14 cellular contexts compared by ENCODE assay signal in genomic region chr7:78437118-78437517, GRCh38.
DNase-seq lines count a peak whose midpoint lies in the region; TF ChIP-seq lines count a peak whose summit lies in the region.
"Had no signal": no experiment of that assay in that cellular context is flagged by ENCODE, and none has a peak within 500 bp of the region (broad histone marks: within the 10 kb centered on the region; RNA-seq: fewer than 3 reads in every experiment).

No MANE protein-coding gene starts in this region.

- no CpG with 5 or more reads among the region's 5 CpGs for WGBS in trophoblast cell (ENCODE audit: extremely low coverage, insufficient coverage, insufficient read length)

- H3K18ac ChIP-seq in trophoblast cell (ENCODE audit: low read length): no peak overlapping the region

- H2BK12ac ChIP-seq in trophoblast cell (ENCODE audit: low read length): no peak overlapping the region

- no peak overlapping the region for H4K8ac ChIP-seq in trophoblast cell (ENCODE audit: low read depth, low read length)

- H3K9me3 ChIP-seq in trophoblast cell (ENCODE audit: insufficient read depth, low read depth, low read length) (no peaks in the 10 kb centered on the region), MM.1S (replicated peaks; ENCODE audit: insufficient read depth, low read length) (no peaks in the 10 kb centered on the region)
- H3K9me3 ChIP-seq: esophagus squamous epithelium, SJSA1, vagina had no signal

- H2BK120ac ChIP-seq in trophoblast cell (ENCODE audit: insufficient read depth, low read length, poor library complexity): no peak overlapping the region

- H3K27me3 ChIP-seq in trophoblast cell (ENCODE audit: insufficient read depth, low read length) (no peaks in the 10 kb centered on the region), MM.1S (replicated peaks; ENCODE audit: insufficient read depth, low read length) (no peaks in the 10 kb centered on the region)
- H3K27me3 ChIP-seq: esophagus squamous epithelium, SJSA1, vagina had no signal

- no peaks in the 10 kb centered on the region for H3K79me1 ChIP-seq in trophoblast cell (ENCODE audit: low read length)

- H3K4me1 ChIP-seq in trophoblast cell (ENCODE audit: control insufficient read depth in 1 of 2, insufficient read depth in 2 of 2, low read length in 2 of 2) (peaks cover 4 to 6% of the 10 kb centered on the region in 2 experiments), MM.1S (ENCODE audit: low read length) (peaks cover 15% of the 10 kb centered on the region)
- H3K4me1 ChIP-seq: esophagus squamous epithelium, parathyroid adenoma, SJSA1 had no signal

- H2BK5ac ChIP-seq in trophoblast cell (ENCODE audit: low read depth, low read length, poor library complexity): no peak overlapping the region

- H3K4me3 ChIP-seq in epithelial cell of proximal tubule (ENCODE audit: low read depth, low read length) (no peak overlapping the region), trophoblast cell (ENCODE audit: low read depth, low read length) (no peak overlapping the region), MM.1S (ENCODE audit: low read length) (no peak overlapping the region)
- H3K4me3 ChIP-seq: esophagus squamous epithelium, SJSA1, vagina had no signal

- no peak overlapping the region for H2AFZ ChIP-seq in trophoblast cell (ENCODE audit: insufficient read depth, low read length, poor library complexity)
- H2AFZ ChIP-seq in MM.1S (ENCODE audit: low read length): no peak overlapping the region
- H2AFZ ChIP-seq: parathyroid adenoma had no signal

- no peaks in the 10 kb centered on the region for H3K79me2 ChIP-seq in trophoblast cell (ENCODE audit: control insufficient read depth, insufficient read depth, low read length, poor library complexity)
- H3K79me2 ChIP-seq in MM.1S (ENCODE audit: low read length): peaks cover 42% of the 10 kb centered on the region
- H3K79me2 ChIP-seq: parathyroid adenoma had no signal

- H2AK5ac ChIP-seq in trophoblast cell (ENCODE audit: low read length): no peak overlapping the region

- H3K9ac ChIP-seq in trophoblast cell (ENCODE audit: low read length) (no peak overlapping the region), MM.1S (ENCODE audit: low read length) (no peak overlapping the region)
- H3K9ac ChIP-seq: parathyroid adenoma had no signal

- no peak overlapping the region for H4K91ac ChIP-seq in trophoblast cell (ENCODE audit: low read depth, low read length)

- H3K9me2 ChIP-seq in MM.1S (replicated peaks; ENCODE audit: insufficient read depth, low read length): no peaks in the 10 kb centered on the region

- TF ChIP-seq CTCF in epithelial cell of proximal tubule (conservative IDR thresholded peaks at IDR 0.05; ENCODE audit: low read depth, low read length) (no peak), MM.1S (IDR thresholded peaks at IDR 0.05; ENCODE audit: low read length) (no peak)

- H3K27ac ChIP-seq in trophoblast cell (ENCODE audit: low read depth, low read length): no peak overlapping the region
- no peak overlapping the region for H3K27ac ChIP-seq in MM.1S (ENCODE audit: low read length)
- H3K27ac ChIP-seq: esophagus squamous epithelium, parathyroid adenoma, SJSA1, vagina, VCaP had no signal

- no peak overlapping the region for H3K4ac ChIP-seq in trophoblast cell (ENCODE audit: low read depth, low read length)

- H3K14ac ChIP-seq in trophoblast cell (ENCODE audit: low read length): no peak overlapping the region

- peak; percentile 79 for DNase-seq in AG20443 (ENCODE audit: low spot score)
- DNase-seq in RPMI7951 (ENCODE audit: low read depth): peak; percentile 4
- DNase-seq in epithelial cell of proximal tubule (ENCODE audit: low read depth): peak; percentile 33
- peak; percentile 7 to 66 for DNase-seq in trophoblast cell
- no peak for DNase-seq in NCI-H774 (lab: John Stamatoyannopoulos, UW)
- DNase-seq in stimulated activated CD4-positive, alpha-beta T cell treated with anti-CD3 and anti-CD28 coated beads, Interleukin-12 subunit alpha, Interleukin-12 subunit beta, amount 100 ng/mL, for 4 hours: no peak
- no peak for DNase-seq in MM.1S
- DNase-seq in NCI-H1694 (lab: John Stamatoyannopoulos, UW): no peak
- DNase-seq: activated naive CD4-positive, alpha-beta T cell treated with anti-CD3 and anti-CD28 coated beads, Interleukin-2, amount 10 ng/mL, durations not matched to agents 7 days and 5 days; esophagus squamous epithelium had no signal

- no peak overlapping the region for H4K12ac ChIP-seq in trophoblast cell (ENCODE audit: low read depth, low read length)

- H3K23ac ChIP-seq in trophoblast cell (ENCODE audit: low read length): no peak overlapping the region

- H3K36me3 ChIP-seq in trophoblast cell (ENCODE audit: control insufficient read depth in 1 of 2, insufficient read depth in 2 of 2, low read length in 2 of 2) (no peaks in the 10 kb centered on the region), MM.1S (replicated peaks; ENCODE audit: insufficient read depth, low read length) (no peaks in the 10 kb centered on the region)
- H3K36me3 ChIP-seq: esophagus squamous epithelium, SJSA1, vagina had no signal

- peaks cover 5% of the 10 kb centered on the region; the same call in 1 of the 2 replicates for H3F3A ChIP-seq in MM.1S (ENCODE audit: insufficient read depth, low read length)

- H4K20me1 ChIP-seq in MM.1S (ENCODE audit: insufficient read depth, low read length): no peaks in the 10 kb centered on the region

- H3K4me2 ChIP-seq in trophoblast cell (ENCODE audit: low read length) (no peak overlapping the region), MM.1S (ENCODE audit: low read depth, low read length) (no peak overlapping the region)

Comparison
In these comparisons a context has a peak if more than half of its experiments do, and no peak if none do; other contexts are left out.
1. DNase-seq: peak in AG20443 (single experiment), RPMI7951 (single experiment), epithelial cell of proximal tubule (single experiment) and trophoblast cell (2 of 2); none in NCI-H774 (single experiment), stimulated activated CD4-positive, alpha-beta T cell treated with anti-CD3 and anti-CD28 coated beads, Interleukin-12 subunit alpha, Interleukin-12 subunit beta, amount 100 ng/mL, for 4 hours (single experiment), MM.1S (single experiment) and NCI-H1694 (single experiment).